ENCODE assay signal across 1 cellular context in the genomic region with DNA sequence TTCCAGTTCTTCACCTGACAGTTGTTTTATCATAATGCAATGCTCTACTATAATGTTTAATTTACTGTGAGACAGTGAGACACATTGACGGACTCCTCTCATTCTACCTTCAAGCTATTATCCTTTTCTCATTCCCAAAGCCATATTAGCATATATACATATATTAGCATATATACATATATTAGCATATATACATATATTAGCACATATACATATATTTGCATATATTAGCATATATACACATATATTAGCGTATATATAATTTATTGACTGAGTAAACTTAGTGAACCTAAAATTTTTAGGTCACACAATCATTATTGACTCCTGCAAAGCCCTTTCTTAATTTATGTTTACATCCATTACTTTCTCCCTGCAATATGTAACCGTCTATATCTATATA.
TF ChIP-seq lines count a peak whose summit lies in the region.

No MANE protein-coding gene starts in this region.

TF ChIP-seq in WTC11, 78 proteins besides CTCF, POLR2A, EP300 and RAD21 (continued from another document):
- TF ChIP-seq TEAD1 (CRISPR knock-in tag; IDR thresholded peaks at IDR 0.05) (no peak), NFATC4 (CRISPR knock-in tag; IDR thresholded peaks at IDR 0.05) (no peak), ETV6 (CRISPR knock-in tag; IDR thresholded peaks at IDR 0.05) (no peak), FOXK1 (CRISPR knock-in tag; IDR thresholded peaks at IDR 0.05) (no peak)
TF ChIP-seq in WTC11: peak in this region for 0.
